Comparison of ENCODE assay signal across 24 cellular contexts in genomic region chr7:38375453-38375852, GRCh38.
"Had no signal": no experiment of that assay in that cellular context is flagged by ENCODE, and none has a peak within 500 bp of the region (broad histone marks: within the 10 kb centered on the region; RNA-seq: fewer than 3 reads in every experiment).

No MANE protein-coding gene starts in this region.

- DNase-seq: activated B cell treated with CpG ODN at 0.5 μM for 24 hours; activated CD4-positive, alpha-beta memory T cell treated with anti-CD3 and anti-CD28 coated beads, Interleukin-2, amount 10 ng/mL, durations not matched to agents 7 days and 5 days; activated CD4-positive, alpha-beta T cell treated with anti-CD3 and anti-CD28 coated beads, Interleukin-2, amount 10 ng/mL, durations not matched to agents 7 days and 5 days; activated CD4-positive, alpha-beta T cell treated with anti-CD3 and anti-CD28 coated beads, Interleukin-2, amount 50 U/mL, for 4 hours; activated CD8-positive, alpha-beta memory T cell treated with anti-CD3 and anti-CD28 coated beads, Interleukin-2, amount 50 U/mL, for 48 hours; activated gamma-delta T cell; activated naive CD4-positive, alpha-beta T cell; activated naive CD4-positive, alpha-beta T cell treated with anti-CD3 and anti-CD28 coated beads, Interleukin-2, amount 50 U/mL, for 16 hours; activated T-cell treated with anti-CD3 and anti-CD28 coated beads for 4 hours; activated T-cell treated with anti-CD3 and anti-CD28 coated beads, Interleukin-2, amount 50 U/mL, for 24 hours; activated T-cell treated with anti-CD3 and anti-CD28 coated beads, Interleukin-2, amount 50 U/mL, for 72 hours; amniotic stem cell; anterior cingulate cortex; brain microvascular endothelial cell; colonic mucosa; effector CD8-positive, alpha-beta T cell; esophagus squamous epithelium; foreskin melanocyte; heart right ventricle; T-helper 17 cell; T1000; WERI-Rb-1 had no signal

- ATAC-seq: activated CD4-positive, CD25-positive, alpha-beta regulatory T cell treated with anti-CD3 and anti-CD28 coated beads, Interleukin-2, amount 50 U/mL, for 24 hours; activated T-cell treated with anti-CD3 and anti-CD28 coated beads, Interleukin-2, amount 50 U/mL, for 72 hours; gastroesophageal sphincter; heart right ventricle; T-helper 17 cell had no signal
